Comparison of ENCODE assay signal across 12 cellular contexts in the genomic region with DNA sequence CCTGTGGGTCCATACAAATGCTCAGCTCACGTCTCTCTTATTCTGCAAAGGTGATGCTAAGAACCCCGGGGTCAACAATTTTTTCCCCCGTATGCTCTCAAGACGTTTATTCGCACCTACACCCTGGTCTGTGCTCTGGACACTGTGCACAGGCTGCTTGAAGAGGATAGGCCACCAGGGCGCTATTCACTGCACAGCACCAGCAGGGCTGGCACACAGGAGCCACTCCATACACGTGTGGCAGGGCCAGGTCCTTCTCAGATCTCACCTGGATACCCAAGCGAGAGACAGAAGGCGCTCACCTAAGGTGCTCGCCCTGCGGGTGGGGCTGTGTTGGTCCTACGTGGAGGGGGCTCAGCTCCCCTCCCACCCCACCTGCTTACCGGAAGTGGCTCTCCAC. TPM values are rescaled to one million over a fixed set of nuclear protein-coding genes. Genes with fewer than 3 reads are reported as not detected.
DNase-seq lines count a peak whose midpoint lies in the region; ATAC-seq lines count a peak whose summit lies in the region.
"Had no signal": no experiment of that assay in that cellular context is flagged by ENCODE, and none has a peak within 500 bp of the region (broad histone marks: within the 10 kb centered on the region; RNA-seq: fewer than 3 reads in every experiment).

No MANE protein-coding gene starts in this region.

- no peaks in the 10 kb centered on the region for H3K27me3 Mint-ChIP-seq in activated naive CD8-positive, alpha-beta T cell treated with anti-CD3 and anti-CD28 coated beads, Interleukin-2, amount 10 ng/mL, durations not matched to agents 7 days and 5 days

- peaks cover 30% of the 10 kb centered on the region for H3K4me1 Mint-ChIP-seq in activated naive CD8-positive, alpha-beta T cell treated with anti-CD3 and anti-CD28 coated beads, Interleukin-2, amount 10 ng/mL, durations not matched to agents 7 days and 5 days
- peaks cover 26% of the 10 kb centered on the region for H3K4me1 Mint-ChIP-seq in stimulated activated effector memory CD8-positive, alpha-beta T cell treated with anti-CD3 and anti-CD28 coated beads, Interleukin-12 subunit alpha, Interleukin-12 subunit beta, amount 100 ng/mL, for 72 hours

- peak overlapping the region; percentile 57 for H3K4me3 Mint-ChIP-seq in activated naive CD8-positive, alpha-beta T cell treated with anti-CD3 and anti-CD28 coated beads, Interleukin-2, amount 10 ng/mL, durations not matched to agents 7 days and 5 days
- H3K4me3 Mint-ChIP-seq in stimulated activated effector memory CD8-positive, alpha-beta T cell treated with anti-CD3 and anti-CD28 coated beads, Interleukin-12 subunit alpha, Interleukin-12 subunit beta, amount 100 ng/mL, for 72 hours = peak overlapping the region; percentile 53
- H3K4me3 Mint-ChIP-seq: HFFc6, nephron had no signal

- peaks cover 26% of the 10 kb centered on the region for H3K36me3 Mint-ChIP-seq in activated naive CD8-positive, alpha-beta T cell treated with anti-CD3 and anti-CD28 coated beads, Interleukin-2, amount 10 ng/mL, durations not matched to agents 7 days and 5 days
- peaks cover 99% of the 10 kb centered on the region for H3K36me3 Mint-ChIP-seq in stimulated activated effector memory CD8-positive, alpha-beta T cell treated with anti-CD3 and anti-CD28 coated beads, Interleukin-12 subunit alpha, Interleukin-12 subunit beta, amount 100 ng/mL, for 72 hours

- POLR2A ChIA-PET in activated naive CD8-positive, alpha-beta T cell treated with anti-CD3 and anti-CD28 coated beads, Interleukin-2, amount 10 ng/mL, durations not matched to agents 7 days and 5 days (lab: Charles Lee) = interaction anchor here (1.2 to 3.2 kb wide), 4 partner anchors 16 to 88 kb away, joined by 3 to 26 read pairs (median 5); a partner anchor contains a TSS

- ATAC-seq in HG02973 (IDR thresholded peaks at IDR 0.05; ENCODE audit: unreplicated experiment) (peak; percentile 8), HG03135 (IDR thresholded peaks at IDR 0.05; ENCODE audit: unreplicated experiment) (no peak)
- ATAC-seq in activated naive CD8-positive, alpha-beta T cell treated with anti-CD3 and anti-CD28 coated beads, Interleukin-2, amount 10 ng/mL, durations not matched to agents 7 days and 5 days (ENCODE audit: low read depth) = peak; percentile 30
- ATAC-seq in stimulated activated effector memory CD8-positive, alpha-beta T cell treated with anti-CD3 and anti-CD28 coated beads, Interleukin-12 subunit alpha, Interleukin-12 subunit beta, amount 100 ng/mL, for 72 hours = peak; percentile 27

- H3K27ac Mint-ChIP-seq in activated naive CD8-positive, alpha-beta T cell treated with anti-CD3 and anti-CD28 coated beads, Interleukin-2, amount 10 ng/mL, durations not matched to agents 7 days and 5 days = peak overlapping the region; percentile 79
- H3K27ac Mint-ChIP-seq in stimulated activated effector memory CD8-positive, alpha-beta T cell treated with anti-CD3 and anti-CD28 coated beads, Interleukin-12 subunit alpha, Interleukin-12 subunit beta, amount 100 ng/mL, for 72 hours = peak overlapping the region; percentile 77

- DNase-seq in DMS153 (lab: John Stamatoyannopoulos, UW) = peak; percentile 24
- no peak for DNase-seq in DMS153 treated with DMSO at 0.1 percent for 48 hours (lab: John Stamatoyannopoulos, UW; ENCODE audit: unreplicated experiment)
- DNase-seq in activated naive CD8-positive, alpha-beta T cell treated with anti-CD3 and anti-CD28 coated beads, Interleukin-2, amount 10 ng/mL, durations not matched to agents 7 days and 5 days = no peak
- DNase-seq in stimulated activated effector memory CD8-positive, alpha-beta T cell treated with anti-CD3 and anti-CD28 coated beads, Interleukin-12 subunit alpha, Interleukin-12 subunit beta, amount 100 ng/mL, for 72 hours (ENCODE audit: low spot score in 2 of 2) = no peak
- no peak for DNase-seq in SKM-1 (lab: John Stamatoyannopoulos, UW; ENCODE audit: unreplicated experiment)
- DNase-seq in NCI-H524 treated with DMSO at 0.1 percent for 48 hours (lab: John Stamatoyannopoulos, UW) = no peak
- DNase-seq: head of caudate nucleus had no signal

- no peaks in the 10 kb centered on the region for H3K9me3 Mint-ChIP-seq in activated naive CD8-positive, alpha-beta T cell treated with anti-CD3 and anti-CD28 coated beads, Interleukin-2, amount 10 ng/mL, durations not matched to agents 7 days and 5 days
- H3K9me3 Mint-ChIP-seq in stimulated activated effector memory CD8-positive, alpha-beta T cell treated with anti-CD3 and anti-CD28 coated beads, Interleukin-12 subunit alpha, Interleukin-12 subunit beta, amount 100 ng/mL, for 72 hours = no peaks in the 10 kb centered on the region
- H3K9me3 Mint-ChIP-seq: HFFc6, nephron had no signal

RNA-seq across cellular contexts. Expression of a gene that starts 16.7 kb away (rescaled TPM):
- 100 to 1,000 TPM; 196 to 198 TPM for total RNA-seq in activated naive CD8-positive, alpha-beta T cell treated with anti-CD3 and anti-CD28 coated beads, Interleukin-2, amount 10 ng/mL, durations not matched to agents 7 days and 5 days

RNA-seq across cellular contexts. Expression of a gene that starts 23.4 kb away (rescaled TPM):
- total RNA-seq in activated naive CD8-positive, alpha-beta T cell treated with anti-CD3 and anti-CD28 coated beads, Interleukin-2, amount 10 ng/mL, durations not matched to agents 7 days and 5 days = under 1 TPM in 1 of 2 experiments, not detected in 1; 0.19 TPM
- total RNA-seq: epithelial cell of proximal tubule, HFFc6 had no signal

RNA-seq across cellular contexts. Expression of a gene that starts 55.6 kb away (rescaled TPM):
- total RNA-seq in activated naive CD8-positive, alpha-beta T cell treated with anti-CD3 and anti-CD28 coated beads, Interleukin-2, amount 10 ng/mL, durations not matched to agents 7 days and 5 days = 1 to 10 TPM; 2.3 to 2.5 TPM

RNA-seq across cellular contexts. Expression of a gene that starts 58.5 kb away (rescaled TPM):
- total RNA-seq in activated naive CD8-positive, alpha-beta T cell treated with anti-CD3 and anti-CD28 coated beads, Interleukin-2, amount 10 ng/mL, durations not matched to agents 7 days and 5 days = 100 to 1,000 TPM; 118 to 125 TPM
